15 cellular contexts compared by ENCODE assay signal in the genomic region with DNA sequence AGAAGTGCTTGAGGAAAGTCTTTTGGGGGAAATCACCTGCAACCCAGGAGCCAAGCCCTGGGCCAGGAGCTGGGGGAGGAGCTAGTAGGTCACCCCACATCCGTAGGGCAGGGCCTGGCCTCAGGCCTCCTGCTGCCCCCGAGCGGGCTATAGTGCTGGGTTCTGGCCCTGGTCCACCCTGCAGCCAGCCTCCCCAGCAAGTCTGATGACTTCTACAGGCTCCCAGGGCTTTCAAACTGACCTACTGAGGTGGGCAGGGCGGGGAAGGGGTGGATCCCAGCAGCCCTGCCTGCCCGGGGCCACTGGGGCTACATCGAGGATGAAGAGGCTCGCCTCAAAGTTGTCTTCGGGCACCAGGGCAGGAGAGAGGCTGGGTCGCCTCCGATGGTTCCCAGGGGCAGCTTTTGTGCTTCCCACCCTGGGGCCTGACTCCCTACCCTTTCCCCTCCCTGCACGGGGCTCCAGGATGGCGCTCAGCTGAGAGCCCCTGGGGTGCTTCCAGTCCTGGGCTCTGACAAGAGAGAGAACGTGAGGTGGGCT. TPM values are rescaled to one million over a fixed set of nuclear protein-coding genes. Genes with fewer than 3 reads are reported as not detected.
DNase-seq lines count a peak whose midpoint lies in the region; ATAC-seq, FAIRE-seq and TF ChIP-seq lines count a peak whose summit lies in the region.
"Had no signal": no experiment of that assay in that cellular context is flagged by ENCODE, and none has a peak within 500 bp of the region (broad histone marks: within the 10 kb centered on the region; RNA-seq: fewer than 3 reads in every experiment).

No MANE protein-coding gene starts in this region.

- intact Hi-C loops in HepG2 (cut with micrococcal nuclease; ENCODE audit: unreplicated experiment): no loop called here
- intact Hi-C loops in right lobe of liver (cut with DNase I): loop anchor here (5.0 to 10.0 kb wide), 3 partner anchors 55 to 133 kb away; a partner anchor contains a TSS
- intact Hi-C loops in lower lobe of right lung (cut with DNase I): no loop called here
- intact Hi-C loops in upper lobe of right lung (cut with DNase I): no loop called here
- intact Hi-C loops in CD14-positive monocyte (cut with micrococcal nuclease): no loop called here

- H4K20me1 ChIP-seq in HepG2 (ENCODE audit: insufficient read depth, low read length): no peaks in the 10 kb centered on the region; the same call in 1 of the 2 replicates

- CTCF ChIA-PET in HepG2 (lab: Yijun Ruan, JAX; ENCODE audit: low intra/inter-chr PET ratio, low total read pairs): interaction anchor here (6.8 kb wide), 1 partner anchor 57 kb away, joined by 181 read pairs; a partner anchor contains a TSS

- H3K4me1 ChIP-seq in HepG2 (ENCODE audit: insufficient read depth, low read length) (peaks cover 93% of the 10 kb centered on the region), right lobe of liver (peaks cover 0 to 16% (median 4%) of the 10 kb centered on the region in 4 donors), lower lobe of right lung (peaks cover 45% of the 10 kb centered on the region), upper lobe of right lung (peaks cover 10% of the 10 kb centered on the region)

- TF ChIP-seq POLR2A in HepG2 (IDR thresholded peaks at IDR 0.05; ENCODE audit: insufficient read depth in 1 of 2, low read depth in 2 of 2, low read length in 2 of 2) (no peak), right lobe of liver (IDR thresholded peaks at IDR 0.05) (no peak)

- H2AFZ ChIP-seq in HepG2 (ENCODE audit: low read length): no peak overlapping the region
- H2AFZ ChIP-seq: PC-9 had no signal

- POLR2A ChIA-PET in HepG2 (lab: Yijun Ruan, JAX): interaction anchor here (1.3 to 14.1 kb wide), 4 partner anchors 20 to 74 kb away, joined by 3 to 470 read pairs (median 11); a partner anchor contains a TSS

- no peak for TF ChIP-seq CTCF in HepG2 (CRISPR knock-in tag; IDR thresholded peaks at IDR 0.05)
- TF ChIP-seq CTCF in right lobe of liver (IDR thresholded peaks at IDR 0.05): no peak
- TF ChIP-seq CTCF in lower lobe of right lung (IDR thresholded peaks at IDR 0.05): no peak
- TF ChIP-seq CTCF in upper lobe of right lung (IDR thresholded peaks at IDR 0.05): no peak
- TF ChIP-seq CTCF in CD14-positive monocyte (IDR thresholded peaks at IDR 0.05): no peak

- no peaks in the 10 kb centered on the region for H3K9me3 ChIP-seq in HepG2 (ENCODE audit: low read length)
- H3K9me3 ChIP-seq in right lobe of liver: no peaks in the 10 kb centered on the region
- no peaks in the 10 kb centered on the region for H3K9me3 ChIP-seq in lower lobe of right lung
- no peaks in the 10 kb centered on the region for H3K9me3 ChIP-seq in upper lobe of right lung
- H3K9me3 ChIP-seq: BE2C, SJSA1 had no signal

- no peak overlapping the region for H3K9ac ChIP-seq in HepG2 (ENCODE audit: insufficient read depth, low read depth, low read length)
- H3K9ac ChIP-seq: KMS-11 had no signal

- no peak for TF ChIP-seq RAD21 in HepG2 (CRISPR knock-in tag; IDR thresholded peaks at IDR 0.05)

- peaks cover 27% of the 10 kb centered on the region for H3K79me2 ChIP-seq in HepG2 (ENCODE audit: insufficient read depth, low read length)

- H3K27ac Mint-ChIP-seq in CD14-positive monocyte: no peak overlapping the region

- H3K4me3 ChIP-seq in HepG2 (replicated peaks in 1 of 3; ENCODE audit: insufficient read depth in 1 of 3, low read depth in 2 of 3, low read length in 3 of 3) (no peak overlapping the region), right lobe of liver (no peak overlapping the region), lower lobe of right lung (no peak overlapping the region), upper lobe of right lung (no peak overlapping the region)
- H3K4me3 ChIP-seq: PC-9, SJSA1 had no signal

- H3K9me3 Mint-ChIP-seq in CD14-positive monocyte: no peaks in the 10 kb centered on the region
- H3K9me3 Mint-ChIP-seq: CD4-positive, alpha-beta memory T cell had no signal

- no peak for FAIRE-seq in HepG2 (lab: Jason Lieb, UNC)
- FAIRE-seq: GM19239 had no signal

- 90% methylated on average over 8 of the region's 13 CpGs for WGBS in HepG2 (ENCODE audit: low lambda C conversion rate)
- WGBS in right lobe of liver (ENCODE audit: insufficient coverage, low coverage, low lambda C conversion rate, missing lambda C conversion rate): 20% methylated on average over 1 of the region's 13 CpGs

- peaks cover 6 to 17% of the 10 kb centered on the region in 2 donors for H3K36me3 Mint-ChIP-seq in CD14-positive monocyte

- DNase-seq in HepG2 (ENCODE audit: low spot score) (no peak), right lobe of liver (no peak), lower lobe of right lung (peak; percentile 75), upper lobe of right lung (no peak), CD14-positive monocyte (ENCODE audit: low spot score) (no peak)
- no peak for DNase-seq in activated T-cell treated with anti-CD3 and anti-CD28 coated beads, Interleukin-2, amount 50 U/mL, for 1 hour
- DNase-seq: 8988T; BE2C; CD4-positive, alpha-beta memory T cell; HCEC 1CT; NCI-H524; PC-9 had no signal

- peak overlapping the region; percentile 68 for H3K27ac ChIP-seq in HepG2 (ENCODE audit: extremely low read length, insufficient read depth, low read length)
- H3K27ac ChIP-seq in right lobe of liver: no peak overlapping the region
- H3K27ac ChIP-seq in lower lobe of right lung: peak overlapping the region; percentile 31
- no peak overlapping the region for H3K27ac ChIP-seq in upper lobe of right lung
- H3K27ac ChIP-seq: KMS-11, PC-9, SJSA1 had no signal

- peaks cover 0 to 1% (median 0%) of the 10 kb centered on the region in 3 donors for H3K27me3 Mint-ChIP-seq in CD14-positive monocyte (ENCODE audit: low read depth in 3 of 3)
- H3K27me3 Mint-ChIP-seq: CD4-positive, alpha-beta memory T cell had no signal

- H3K36me3 ChIP-seq in HepG2 (replicated peaks in 1 of 2; ENCODE audit: control insufficient read depth in 1 of 2, insufficient read depth in 2 of 2, low read length in 2 of 2) (peaks cover 15 to 18% of the 10 kb centered on the region in 2 experiments), right lobe of liver (peaks cover 0 to 8% (median 0%) of the 10 kb centered on the region in 4 donors), lower lobe of right lung (no peaks in the 10 kb centered on the region), upper lobe of right lung (no peaks in the 10 kb centered on the region)

- TF ChIP-seq EP300 in HepG2 (IDR thresholded peaks at IDR 0.05; ENCODE audit: low read depth in 2 of 2, low read length in 2 of 2) (no peak), HepG2 (CRISPR knock-in tag; IDR thresholded peaks at IDR 0.05; ENCODE audit: borderline replicate concordance) (no peak)

- H3K27me3 ChIP-seq in HepG2 (ENCODE audit: control insufficient read depth in 1 of 2, insufficient read depth in 2 of 2, low read length in 2 of 2): no peaks in the 10 kb centered on the region; a peak in 1 of 5 replicates
- no peaks in the 10 kb centered on the region for H3K27me3 ChIP-seq in right lobe of liver
- no peaks in the 10 kb centered on the region for H3K27me3 ChIP-seq in lower lobe of right lung (ENCODE audit: low read depth)
- no peaks in the 10 kb centered on the region for H3K27me3 ChIP-seq in upper lobe of right lung
- H3K27me3 ChIP-seq: BE2C, SJSA1 had no signal

- ATAC-seq in HepG2 (no peak), right lobe of liver (no peak), lower lobe of right lung (peak in 1 of 2 donors; percentile 25), upper lobe of right lung (peak; percentile 16)

- BruUV-seq in HepG2 (replicated peaks; lab: Mats Ljungman, UMichigan): no TSS peak

- H3K4me3 Mint-ChIP-seq in CD14-positive monocyte: no peak overlapping the region

- H3K4me1 Mint-ChIP-seq in CD14-positive monocyte: peaks cover 14% of the 10 kb centered on the region

- in situ Hi-C loops in HepG2 (cut with HindIII; ENCODE audit: extremely low pct_ligation_motif_present, low pct_unique_long_range_greater_than_20kb): no loop called here

- H3K4me2 ChIP-seq in HepG2 (ENCODE audit: low read depth, low read length): no peak overlapping the region
- H3K4me2 ChIP-seq: KMS-11, PC-9 had no signal

RNA-seq across cellular contexts. Expression of a gene that starts 5.0 kb away (rescaled TPM):
- total RNA-seq in HepG2 (2016; rRNA removed; fragmentation: Illumina TruSeq; extraction: Trizol): 166 and 170 TPM in 2 replicates
- total RNA-seq in HepG2 (2016; cell fraction: cytosol; rRNA removed; fragmentation: Illumina TruSeq; extraction: Trizol; ENCODE audit: low read depth): 262 and 321 TPM in 2 replicates
- 171 and 173 TPM in 2 replicates for total RNA-seq in HepG2 (2016; cell fraction: insoluble cytoplasmic fraction; rRNA removed; fragmentation: Illumina TruSeq; extraction: Trizol)
- 221 and 277 TPM in 2 replicates for total RNA-seq in HepG2 (2016; cell fraction: membrane; rRNA removed; fragmentation: Illumina TruSeq; extraction: Trizol)
- total RNA-seq in HepG2 (2016; cell fraction: nucleus; rRNA removed; fragmentation: Illumina TruSeq; extraction: Trizol): 85.1 and 103 TPM in 2 replicates
- 92.7 and 96.7 TPM in 2 replicates for polyA plus RNA-seq in HepG2 (2011; rRNA removed)
- polyA plus RNA-seq in HepG2 (2011; cell fraction: cytosol; rRNA removed): 88.8 and 138 TPM in 2 replicates
- polyA plus RNA-seq in HepG2 (2011; cell fraction: nucleus; rRNA removed): 166 and 170 TPM in 2 replicates
- polyA plus RNA-seq in HepG2 (2012): 46.3 and 61.5 TPM in 2 replicates
- polyA plus RNA-seq in HepG2 (2016; cell fraction: cytosol; fragmentation: Illumina TruSeq; extraction: Trizol; ENCODE audit: low read depth): 176 and 237 TPM in 2 replicates
- 143 and 150 TPM in 2 replicates for polyA plus RNA-seq in HepG2 (2016; cell fraction: insoluble cytoplasmic fraction; fragmentation: Illumina TruSeq; extraction: Trizol; ENCODE audit: low read depth)
- polyA plus RNA-seq in HepG2 (2016; cell fraction: membrane; fragmentation: Illumina TruSeq; extraction: Trizol; ENCODE audit: low read depth): 176 and 221 TPM in 2 replicates
- polyA plus RNA-seq in HepG2 (2016; cell fraction: nucleus; fragmentation: Illumina TruSeq; extraction: Trizol; ENCODE audit: insufficient read depth, low read depth): 178 and 180 TPM in 2 replicates
- polyA minus RNA-seq in HepG2 (2011; rRNA and poly(A)+ RNA removed; ENCODE audit: low replicate concordance): 32.0 and 49.8 TPM in 2 replicates
- 14.8 and 16.2 TPM in 2 replicates for polyA minus RNA-seq in HepG2 (2011; cell fraction: cytosol; rRNA and poly(A)+ RNA removed)
- 20.0 and 26.9 TPM in 2 replicates for polyA minus RNA-seq in HepG2 (2011; cell fraction: nucleus; rRNA and poly(A)+ RNA removed)
- 10 to 100 TPM; 27.3 to 81.1 (median 47.8) TPM for total RNA-seq in right lobe of liver
- total RNA-seq in lower lobe of right lung: 43.8 TPM
- 40.2 TPM for total RNA-seq in upper lobe of right lung
- 10 to 100 TPM; 47.7 to 57.0 TPM for polyA plus RNA-seq in CD14-positive monocyte

RNA-seq across cellular contexts. Expression of a gene that starts 5.4 kb away (rescaled TPM):
- 21.4 and 48.1 TPM in 2 replicates for total RNA-seq in HepG2 (2016; rRNA removed; fragmentation: Illumina TruSeq; extraction: Trizol)
- 30.2 and 31.8 TPM in 2 replicates for total RNA-seq in HepG2 (2016; cell fraction: cytosol; rRNA removed; fragmentation: Illumina TruSeq; extraction: Trizol; ENCODE audit: low read depth)
- total RNA-seq in HepG2 (2016; cell fraction: insoluble cytoplasmic fraction; rRNA removed; fragmentation: Illumina TruSeq; extraction: Trizol): 20.6 and 49.6 TPM in 2 replicates
- 14.9 and 19.0 TPM in 2 replicates for total RNA-seq in HepG2 (2016; cell fraction: membrane; rRNA removed; fragmentation: Illumina TruSeq; extraction: Trizol)
- 49.7 and 54.4 TPM in 2 replicates for total RNA-seq in HepG2 (2016; cell fraction: nucleus; rRNA removed; fragmentation: Illumina TruSeq; extraction: Trizol)
- polyA plus RNA-seq in HepG2 (2011; rRNA removed): 11.6 and 14.1 TPM in 2 replicates
- polyA plus RNA-seq in HepG2 (2011; cell fraction: cytosol; rRNA removed): 5.5 and 10.0 TPM in 2 replicates
- 112 and 182 TPM in 2 replicates for polyA plus RNA-seq in HepG2 (2011; cell fraction: nucleus; rRNA removed)
- polyA plus RNA-seq in HepG2 (2012): 7.5 and 8.8 TPM in 2 replicates
- polyA plus RNA-seq in HepG2 (2016; cell fraction: cytosol; fragmentation: Illumina TruSeq; extraction: Trizol; ENCODE audit: low read depth): 3.3 and 4.2 TPM in 2 replicates
- 19.5 and 19.7 TPM in 2 replicates for polyA plus RNA-seq in HepG2 (2016; cell fraction: insoluble cytoplasmic fraction; fragmentation: Illumina TruSeq; extraction: Trizol; ENCODE audit: low read depth)
- 9.1 and 9.2 TPM in 2 replicates for polyA plus RNA-seq in HepG2 (2016; cell fraction: membrane; fragmentation: Illumina TruSeq; extraction: Trizol; ENCODE audit: low read depth)
- 129 and 136 TPM in 2 replicates for polyA plus RNA-seq in HepG2 (2016; cell fraction: nucleus; fragmentation: Illumina TruSeq; extraction: Trizol; ENCODE audit: insufficient read depth, low read depth)
- 11.1 and 15.7 TPM in 2 replicates for polyA minus RNA-seq in HepG2 (2011; rRNA and poly(A)+ RNA removed; ENCODE audit: low replicate concordance)
- polyA minus RNA-seq in HepG2 (2011; cell fraction: cytosol; rRNA and poly(A)+ RNA removed): 6.1 and 8.2 TPM in 2 replicates
- 25.0 and 27.2 TPM in 2 replicates for polyA minus RNA-seq in HepG2 (2011; cell fraction: nucleus; rRNA and poly(A)+ RNA removed)
- 10 to 100 TPM in 3 of 6 experiments, 1 to 10 TPM in 3; 4.9 to 15.6 (median 11.9) TPM for total RNA-seq in right lobe of liver
- total RNA-seq in lower lobe of right lung: 17.3 TPM
- total RNA-seq in upper lobe of right lung: 12.2 TPM
- 1 to 10 TPM; 2.6 to 3.4 TPM for polyA plus RNA-seq in CD14-positive monocyte

RNA-seq across cellular contexts. Expression of a gene that starts 13.8 kb away (rescaled TPM):
- total RNA-seq in HepG2 (2016; rRNA removed; fragmentation: Illumina TruSeq; extraction: Trizol): 4.0 and 10.5 TPM in 2 replicates
- 6.8 and 9.8 TPM in 2 replicates for total RNA-seq in HepG2 (2016; cell fraction: cytosol; rRNA removed; fragmentation: Illumina TruSeq; extraction: Trizol; ENCODE audit: low read depth)
- 3.9 and 12.6 TPM in 2 replicates for total RNA-seq in HepG2 (2016; cell fraction: insoluble cytoplasmic fraction; rRNA removed; fragmentation: Illumina TruSeq; extraction: Trizol)
- total RNA-seq in HepG2 (2016; cell fraction: membrane; rRNA removed; fragmentation: Illumina TruSeq; extraction: Trizol): 7.3 and 10.1 TPM in 2 replicates
- 11.7 and 12.9 TPM in 2 replicates for total RNA-seq in HepG2 (2016; cell fraction: nucleus; rRNA removed; fragmentation: Illumina TruSeq; extraction: Trizol)
- polyA plus RNA-seq in HepG2 (2011; rRNA removed): 21.3 and 24.1 TPM in 2 replicates
- polyA plus RNA-seq in HepG2 (2011; cell fraction: cytosol; rRNA removed): 12.8 and 16.7 TPM in 2 replicates
- polyA plus RNA-seq in HepG2 (2011; cell fraction: nucleus; rRNA removed): 111 and 165 TPM in 2 replicates
- polyA plus RNA-seq in HepG2 (2012): 6.3 and 10.6 TPM in 2 replicates
- polyA plus RNA-seq in HepG2 (2016; cell fraction: cytosol; fragmentation: Illumina TruSeq; extraction: Trizol; ENCODE audit: low read depth): 10.4 and 12.0 TPM in 2 replicates
- 6.0 and 7.2 TPM in 2 replicates for polyA plus RNA-seq in HepG2 (2016; cell fraction: insoluble cytoplasmic fraction; fragmentation: Illumina TruSeq; extraction: Trizol; ENCODE audit: low read depth)
- polyA plus RNA-seq in HepG2 (2016; cell fraction: membrane; fragmentation: Illumina TruSeq; extraction: Trizol; ENCODE audit: low read depth): 8.8 and 10.0 TPM in 2 replicates
- polyA plus RNA-seq in HepG2 (2016; cell fraction: nucleus; fragmentation: Illumina TruSeq; extraction: Trizol; ENCODE audit: insufficient read depth, low read depth): 45.9 and 51.6 TPM in 2 replicates
- polyA minus RNA-seq in HepG2 (2011; rRNA and poly(A)+ RNA removed; ENCODE audit: low replicate concordance): 12.6 and 13.2 TPM in 2 replicates
- polyA minus RNA-seq in HepG2 (2011; cell fraction: cytosol; rRNA and poly(A)+ RNA removed): 3.0 and 3.6 TPM in 2 replicates
- polyA minus RNA-seq in HepG2 (2011; cell fraction: nucleus; rRNA and poly(A)+ RNA removed): 6.7 and 7.6 TPM in 2 replicates
- total RNA-seq in right lobe of liver: 1 to 10 TPM; 3.4 to 9.0 (median 5.4) TPM
- total RNA-seq in lower lobe of right lung: 2.8 TPM
- 3.4 TPM for total RNA-seq in upper lobe of right lung
- not detected for polyA plus RNA-seq in CD14-positive monocyte

RNA-seq across cellular contexts. Expression of a gene that starts 19.8 kb away (rescaled TPM):
- total RNA-seq in HepG2 (2016; rRNA removed; fragmentation: Illumina TruSeq; extraction: Trizol): 286 and 311 TPM in 2 replicates
- total RNA-seq in HepG2 (2016; cell fraction: cytosol; rRNA removed; fragmentation: Illumina TruSeq; extraction: Trizol; ENCODE audit: low read depth): 275 and 353 TPM in 2 replicates
- 302 and 321 TPM in 2 replicates for total RNA-seq in HepG2 (2016; cell fraction: insoluble cytoplasmic fraction; rRNA removed; fragmentation: Illumina TruSeq; extraction: Trizol)
- total RNA-seq in HepG2 (2016; cell fraction: membrane; rRNA removed; fragmentation: Illumina TruSeq; extraction: Trizol): 228 and 297 TPM in 2 replicates
- total RNA-seq in HepG2 (2016; cell fraction: nucleus; rRNA removed; fragmentation: Illumina TruSeq; extraction: Trizol): 132 and 152 TPM in 2 replicates
- 287 and 290 TPM in 2 replicates for polyA plus RNA-seq in HepG2 (2011; rRNA removed)
- polyA plus RNA-seq in HepG2 (2011; cell fraction: cytosol; rRNA removed): 253 and 424 TPM in 2 replicates
- 645 and 737 TPM in 2 replicates for polyA plus RNA-seq in HepG2 (2011; cell fraction: nucleus; rRNA removed)
- 190 and 266 TPM in 2 replicates for polyA plus RNA-seq in HepG2 (2012)
- polyA plus RNA-seq in HepG2 (2016; cell fraction: cytosol; fragmentation: Illumina TruSeq; extraction: Trizol; ENCODE audit: low read depth): 398 and 426 TPM in 2 replicates
- 296 and 330 TPM in 2 replicates for polyA plus RNA-seq in HepG2 (2016; cell fraction: insoluble cytoplasmic fraction; fragmentation: Illumina TruSeq; extraction: Trizol; ENCODE audit: low read depth)
- 308 and 335 TPM in 2 replicates for polyA plus RNA-seq in HepG2 (2016; cell fraction: membrane; fragmentation: Illumina TruSeq; extraction: Trizol; ENCODE audit: low read depth)
- polyA plus RNA-seq in HepG2 (2016; cell fraction: nucleus; fragmentation: Illumina TruSeq; extraction: Trizol; ENCODE audit: insufficient read depth, low read depth): 280 and 299 TPM in 2 replicates
- polyA minus RNA-seq in HepG2 (2011; rRNA and poly(A)+ RNA removed; ENCODE audit: low replicate concordance): 73.9 and 172 TPM in 2 replicates
- polyA minus RNA-seq in HepG2 (2011; cell fraction: cytosol; rRNA and poly(A)+ RNA removed): 52.1 and 74.6 TPM in 2 replicates
- 61.5 and 67.5 TPM in 2 replicates for polyA minus RNA-seq in HepG2 (2011; cell fraction: nucleus; rRNA and poly(A)+ RNA removed)
- total RNA-seq in right lobe of liver: 1,000 to 10,000 TPM in 2 of 6 experiments, 100 to 1,000 TPM in 4; 389 to 1,607 (median 735) TPM
- total RNA-seq in lower lobe of right lung: 133 TPM
- 143 TPM for total RNA-seq in upper lobe of right lung
- polyA plus RNA-seq in CD14-positive monocyte: 10 to 100 TPM; 88.8 to 90.3 TPM

RNA-seq across cellular contexts. Expression of a gene that starts 33.9 kb away (rescaled TPM):
- total RNA-seq in HepG2 (2016; rRNA removed; fragmentation: Illumina TruSeq; extraction: Trizol) (27.8 and 64.0 TPM in 2 replicates), right lobe of liver (10 to 100 TPM; 29.9 to 53.3 (median 43.7) TPM), lower lobe of right lung (35.1 TPM), upper lobe of right lung (38.5 TPM)
- total RNA-seq in HepG2 (2016; cell fraction: cytosol; rRNA removed; fragmentation: Illumina TruSeq; extraction: Trizol; ENCODE audit: low read depth): 72.5 and 73.8 TPM in 2 replicates
- 23.6 and 61.0 TPM in 2 replicates for total RNA-seq in HepG2 (2016; cell fraction: insoluble cytoplasmic fraction; rRNA removed; fragmentation: Illumina TruSeq; extraction: Trizol)
- 95.0 and 98.0 TPM in 2 replicates for total RNA-seq in HepG2 (2016; cell fraction: membrane; rRNA removed; fragmentation: Illumina TruSeq; extraction: Trizol)
- 53.3 and 60.7 TPM in 2 replicates for total RNA-seq in HepG2 (2016; cell fraction: nucleus; rRNA removed; fragmentation: Illumina TruSeq; extraction: Trizol)
- polyA plus RNA-seq in HepG2 (2011; rRNA removed) (61.4 and 90.6 TPM in 2 replicates), CD14-positive monocyte (1 to 10 TPM; 1.5 to 4.1 TPM)
- polyA plus RNA-seq in HepG2 (2011; cell fraction: cytosol; rRNA removed): 36.1 and 62.0 TPM in 2 replicates
- 548 and 733 TPM in 2 replicates for polyA plus RNA-seq in HepG2 (2011; cell fraction: nucleus; rRNA removed)
- 60.9 and 71.7 TPM in 2 replicates for polyA plus RNA-seq in HepG2 (2012)
- 106 and 121 TPM in 2 replicates for polyA plus RNA-seq in HepG2 (2016; cell fraction: cytosol; fragmentation: Illumina TruSeq; extraction: Trizol; ENCODE audit: low read depth)
- polyA plus RNA-seq in HepG2 (2016; cell fraction: insoluble cytoplasmic fraction; fragmentation: Illumina TruSeq; extraction: Trizol; ENCODE audit: low read depth): 35.7 and 47.7 TPM in 2 replicates
- 128 and 132 TPM in 2 replicates for polyA plus RNA-seq in HepG2 (2016; cell fraction: membrane; fragmentation: Illumina TruSeq; extraction: Trizol; ENCODE audit: low read depth)
- 227 and 229 TPM in 2 replicates for polyA plus RNA-seq in HepG2 (2016; cell fraction: nucleus; fragmentation: Illumina TruSeq; extraction: Trizol; ENCODE audit: insufficient read depth, low read depth)
- 12.3 and 58.2 TPM in 2 replicates for polyA minus RNA-seq in HepG2 (2011; rRNA and poly(A)+ RNA removed; ENCODE audit: low replicate concordance)
- 21.9 and 29.0 TPM in 2 replicates for polyA minus RNA-seq in HepG2 (2011; cell fraction: cytosol; rRNA and poly(A)+ RNA removed)
- polyA minus RNA-seq in HepG2 (2011; cell fraction: nucleus; rRNA and poly(A)+ RNA removed): 29.7 and 35.9 TPM in 2 replicates

Comparison
In these comparisons a context has a peak if more than half of its experiments do, and no peak if none do; other contexts are left out.
1. H3K27ac ChIP-seq: peak in HepG2 (single experiment) and lower lobe of right lung (single experiment); none in right lobe of liver (0 of 3) and upper lobe of right lung (single experiment).
2. intact Hi-C loops: an anchor here in right lobe of liver (5.0 to 10.0 kb wide); none called in HepG2, lower lobe of right lung, upper lobe of right lung and CD14-positive monocyte.